ENCODE assay signal across 8 cellular contexts in genomic region chr6:71533939-71534379, GRCh38.
DNase-seq lines count a peak whose midpoint lies in the region; ATAC-seq and TF ChIP-seq lines count a peak whose summit lies in the region.

No MANE protein-coding gene starts in this region.

- intact Hi-C loops in mammary epithelial cell (cut with micrococcal nuclease): loop anchor here (2.0 to 10.0 kb wide), 2 partner anchors 341 to 551 kb away; no protein-coding TSS in a partner anchor

- no peak overlapping the region for H2AFZ ChIP-seq in mammary epithelial cell (ENCODE audit: low read depth, low read length)

- dilution Hi-C loops in mammary epithelial cell (cut with HindIII; ENCODE audit: low sequenced_read_pairs): no loop called here

- in situ Hi-C loops in mammary epithelial cell (cut with MboI; ENCODE audit: low sequenced_read_pairs in 2 of 2): loop anchor here in 1 of 2 donors (10.0 kb wide), 1 partner anchor 551 kb away; no protein-coding TSS in a partner anchor

- no peaks in the 10 kb centered on the region for H3K9me3 ChIP-seq in DOHH2 (ENCODE audit: control insufficient read depth, insufficient read depth, low read length)
- H3K9me3 ChIP-seq in mammary epithelial cell (replicated peaks; ENCODE audit: insufficient read depth, low read length): no peaks in the 10 kb centered on the region

- ATAC-seq in GM19463 (IDR thresholded peaks at IDR 0.05; ENCODE audit: unreplicated experiment): no peak

- no peaks in the 10 kb centered on the region for H4K20me1 ChIP-seq in DOHH2 (ENCODE audit: control insufficient read depth, insufficient read depth, low read depth, low read length)
- no peaks in the 10 kb centered on the region for H4K20me1 ChIP-seq in mammary epithelial cell (ENCODE audit: insufficient read depth, low read length)

- H3K27ac Mint-ChIP-seq in nephron: no peak overlapping the region

- 43% methylated on average over 2 of the region's 2 CpGs for WGBS in mammary epithelial cell (ENCODE audit: low coverage, missing lambda C conversion rate)

- H3F3A ChIP-seq in DOHH2 (ENCODE audit: control insufficient read depth, insufficient read depth): no peaks in the 10 kb centered on the region

- CTCF ChIA-PET in mammary epithelial cell (lab: Charles Lee; ENCODE audit: low non-redundant PET): no interaction called here

- peaks cover 3% of the 10 kb centered on the region; the same call in 1 of the 2 replicates for H3K27me3 ChIP-seq in DOHH2 (ENCODE audit: control insufficient read depth, low read length)
- H3K27me3 ChIP-seq in mammary epithelial cell (ENCODE audit: insufficient read depth, low read length): no peaks in the 10 kb centered on the region

- TF ChIP-seq CTCF in DOHH2 (IDR thresholded peaks at IDR 0.05; ENCODE audit: low read depth, low read length, poor library complexity, severe bottlenecking) (peak; percentile 32), LNCaP clone FGC (IDR thresholded peaks at IDR 0.05; ENCODE audit: control insufficient read depth, extremely low read depth, insufficient read depth) (peak; percentile 56), mammary epithelial cell (conservative IDR thresholded peaks at IDR 0.05 in 1 of 2, IDR thresholded peaks at IDR 0.05 in 1 of 2; ENCODE audit: extremely low read depth in 1 of 2, insufficient read depth in 1 of 2, low read depth in 1 of 2, low read length in 2 of 2) (peak; percentile 61 to 66), nephron (IDR thresholded peaks at IDR 0.05; ENCODE audit: unreplicated experiment in 3 of 3) (peak; percentile 69 to 85 (median 78))

- no peaks in the 10 kb centered on the region for H3K27me3 Mint-ChIP-seq in nephron (ENCODE audit: low read depth)

- H3K9ac ChIP-seq in mammary epithelial cell (ENCODE audit: insufficient read depth, low read length): no peak overlapping the region

- no peak overlapping the region for H3K4me3 Mint-ChIP-seq in nephron

- no peaks in the 10 kb centered on the region for H3K9me2 ChIP-seq in DOHH2 (replicated peaks; ENCODE audit: control insufficient read depth, low read length)

- no peaks in the 10 kb centered on the region for H3K4me1 ChIP-seq in DOHH2 (ENCODE audit: control insufficient read depth, low read length)
- H3K4me1 ChIP-seq in mammary epithelial cell (ENCODE audit: insufficient read depth, low read length): no peaks in the 10 kb centered on the region

- no peaks in the 10 kb centered on the region for H3K9me3 Mint-ChIP-seq in nephron

- no peaks in the 10 kb centered on the region for H3K4me1 Mint-ChIP-seq in nephron

- H3K27ac ChIP-seq in DOHH2 (ENCODE audit: low read depth, low read length) (no peak overlapping the region), mammary epithelial cell (ENCODE audit: insufficient read depth, low read depth, low read length) (no peak overlapping the region)

- no peaks in the 10 kb centered on the region for H3K36me3 ChIP-seq in DOHH2 (ENCODE audit: control insufficient read depth, low read length)
- no peaks in the 10 kb centered on the region for H3K36me3 ChIP-seq in mammary epithelial cell (ENCODE audit: insufficient read depth, low read length)

- H3K4me2 ChIP-seq in DOHH2 (ENCODE audit: low read length): no peak overlapping the region
- no peak overlapping the region for H3K4me2 ChIP-seq in mammary epithelial cell (ENCODE audit: insufficient read depth, low read depth, low read length)

- H3K36me3 Mint-ChIP-seq in nephron (ENCODE audit: low read depth): no peaks in the 10 kb centered on the region

- H3K79me2 ChIP-seq in DOHH2 (ENCODE audit: control insufficient read depth, low read length): no peaks in the 10 kb centered on the region
- H3K79me2 ChIP-seq in mammary epithelial cell (ENCODE audit: insufficient read depth, low read length): no peaks in the 10 kb centered on the region

- no peak overlapping the region for H3K4me3 ChIP-seq in DOHH2 (ENCODE audit: low read length)
- H3K4me3 ChIP-seq in LNCaP clone FGC (ENCODE audit: low read depth, low read length): no peak overlapping the region
- H3K4me3 ChIP-seq in mammary epithelial cell (replicated peaks in 1 of 3; ENCODE audit: insufficient read depth in 1 of 3, low read depth in 2 of 3, low read length in 3 of 3): no peak overlapping the region

- no TSS peak for BruUV-seq in mammary epithelial cell (replicated peaks; lab: Mats Ljungman, UMichigan)

- DNase-seq in LNCaP clone FGC (ENCODE audit: low read depth): no peak
- no peak for DNase-seq in mammary epithelial cell
- DNase-seq in occipital lobe (lab: John Stamatoyannopoulos, UW): no peak
- no peak for DNase-seq in stimulated activated CD4-positive, alpha-beta T cell treated with anti-CD3 and anti-CD28 coated beads, Interleukin-2, amount 100 ng/mL, for 24 hours
- no peak for DNase-seq in NCI-H1092 treated with DMSO at 0.1 percent for 48 hours (lab: John Stamatoyannopoulos, UW)
